ENCODE assay signal across 2 cellular contexts in genomic region chr17:50627386-50627781, GRCh38.
A peak's percentile ranks its signal among the peaks of the same experiment; 100 is the strongest.
TF ChIP-seq lines count a peak whose summit lies in the region.

No MANE protein-coding gene starts in this region.

TF ChIP-seq in HepG2, 621 proteins besides CTCF, POLR2A, EP300 and RAD21:
- TF ChIP-seq, protein P1, sequence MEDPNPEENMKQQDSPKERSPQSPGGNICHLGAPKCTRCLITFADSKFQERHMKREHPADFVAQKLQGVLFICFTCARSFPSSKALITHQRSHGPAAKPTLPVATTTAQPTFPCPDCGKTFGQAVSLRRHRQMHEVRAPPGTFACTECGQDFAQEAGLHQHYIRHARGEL (CRISPR knock-in tag; IDR thresholded peaks at IDR 0.05) = no peak
- TF ChIP-seq, protein P2, sequence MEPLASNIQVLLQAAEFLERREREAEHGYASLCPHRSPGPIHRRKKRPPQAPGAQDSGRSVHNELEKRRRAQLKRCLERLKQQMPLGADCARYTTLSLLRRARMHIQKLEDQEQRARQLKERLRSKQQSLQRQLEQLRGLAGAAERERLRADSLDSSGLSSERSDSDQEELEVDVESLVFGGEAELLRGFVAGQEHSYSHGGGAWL (CRISPR knock-in tag; IDR thresholded peaks at IDR 0.05) = peak; percentile 7; the same call in 1 of the 2 replicates
- 0 out of 2 replicates have a peak, but pooled peaks have one; percentile 6 for TF ChIP-seq ZNF761 (CRISPR knock-in tag; conservative IDR thresholded peaks at IDR 0.05)
- TF ChIP-seq, protein P3, sequence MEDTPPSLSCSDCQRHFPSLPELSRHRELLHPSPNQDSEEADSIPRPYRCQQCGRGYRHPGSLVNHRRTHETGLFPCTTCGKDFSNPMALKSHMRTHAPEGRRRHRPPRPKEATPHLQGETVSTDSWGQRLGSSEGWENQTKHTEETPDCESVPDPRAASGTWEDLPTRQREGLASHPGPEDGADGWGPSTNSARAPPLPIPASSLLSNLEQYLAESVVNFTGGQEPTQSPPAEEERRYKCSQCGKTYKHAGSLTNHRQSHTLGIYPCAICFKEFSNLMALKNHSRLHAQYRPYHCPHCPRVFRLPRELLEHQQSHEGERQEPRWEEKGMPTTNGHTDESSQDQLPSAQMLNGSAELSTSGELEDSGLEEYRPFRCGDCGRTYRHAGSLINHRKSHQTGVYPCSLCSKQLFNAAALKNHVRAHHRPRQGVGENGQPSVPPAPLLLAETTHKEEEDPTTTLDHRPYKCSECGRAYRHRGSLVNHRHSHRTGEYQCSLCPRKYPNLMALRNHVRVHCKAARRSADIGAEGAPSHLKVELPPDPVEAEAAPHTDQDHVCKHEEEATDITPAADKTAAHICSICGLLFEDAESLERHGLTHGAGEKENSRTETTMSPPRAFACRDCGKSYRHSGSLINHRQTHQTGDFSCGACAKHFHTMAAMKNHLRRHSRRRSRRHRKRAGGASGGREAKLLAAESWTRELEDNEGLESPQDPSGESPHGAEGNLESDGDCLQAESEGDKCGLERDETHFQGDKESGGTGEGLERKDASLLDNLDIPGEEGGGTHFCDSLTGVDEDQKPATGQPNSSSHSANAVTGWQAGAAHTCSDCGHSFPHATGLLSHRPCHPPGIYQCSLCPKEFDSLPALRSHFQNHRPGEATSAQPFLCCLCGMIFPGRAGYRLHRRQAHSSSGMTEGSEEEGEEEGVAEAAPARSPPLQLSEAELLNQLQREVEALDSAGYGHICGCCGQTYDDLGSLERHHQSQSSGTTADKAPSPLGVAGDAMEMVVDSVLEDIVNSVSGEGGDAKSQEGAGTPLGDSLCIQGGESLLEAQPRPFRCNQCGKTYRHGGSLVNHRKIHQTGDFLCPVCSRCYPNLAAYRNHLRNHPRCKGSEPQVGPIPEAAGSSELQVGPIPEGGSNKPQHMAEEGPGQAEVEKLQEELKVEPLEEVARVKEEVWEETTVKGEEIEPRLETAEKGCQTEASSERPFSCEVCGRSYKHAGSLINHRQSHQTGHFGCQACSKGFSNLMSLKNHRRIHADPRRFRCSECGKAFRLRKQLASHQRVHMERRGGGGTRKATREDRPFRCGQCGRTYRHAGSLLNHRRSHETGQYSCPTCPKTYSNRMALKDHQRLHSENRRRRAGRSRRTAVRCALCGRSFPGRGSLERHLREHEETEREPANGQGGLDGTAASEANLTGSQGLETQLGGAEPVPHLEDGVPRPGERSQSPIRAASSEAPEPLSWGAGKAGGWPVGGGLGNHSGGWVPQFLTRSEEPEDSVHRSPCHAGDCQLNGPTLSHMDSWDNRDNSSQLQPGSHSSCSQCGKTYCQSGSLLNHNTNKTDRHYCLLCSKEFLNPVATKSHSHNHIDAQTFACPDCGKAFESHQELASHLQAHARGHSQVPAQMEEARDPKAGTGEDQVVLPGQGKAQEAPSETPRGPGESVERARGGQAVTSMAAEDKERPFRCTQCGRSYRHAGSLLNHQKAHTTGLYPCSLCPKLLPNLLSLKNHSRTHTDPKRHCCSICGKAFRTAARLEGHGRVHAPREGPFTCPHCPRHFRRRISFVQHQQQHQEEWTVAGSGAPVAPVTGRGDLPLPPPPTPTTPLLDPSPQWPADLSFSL (CRISPR knock-in tag; IDR thresholded peaks at IDR 0.05) = 0 out of 2 replicates have a peak, but pooled peaks have one; percentile 20

TF ChIP-seq in K562, 482 proteins besides CTCF, POLR2A, EP300 and RAD21:
- TF ChIP-seq UBTF (IDR thresholded peaks at IDR 0.05; ENCODE audit: borderline replicate concordance in 1 of 2, low read depth in 2 of 2, low read length in 2 of 2) = no peak
- no peak for TF ChIP-seq HOXB6 (CRISPR knock-in tag; IDR thresholded peaks at IDR 0.05; ENCODE audit: borderline replicate concordance)
- no peak for TF ChIP-seq DMBX1 (CRISPR knock-in tag; IDR thresholded peaks at IDR 0.05; ENCODE audit: borderline replicate concordance)
- 0 out of 2 replicates have a peak, but pooled peaks have one; percentile 3 for TF ChIP-seq CTBP1 (IDR thresholded peaks at IDR 0.05; ENCODE audit: borderline replicate concordance)
